Comparison of ENCODE assay signal across 1 cellular context in the genomic region with DNA sequence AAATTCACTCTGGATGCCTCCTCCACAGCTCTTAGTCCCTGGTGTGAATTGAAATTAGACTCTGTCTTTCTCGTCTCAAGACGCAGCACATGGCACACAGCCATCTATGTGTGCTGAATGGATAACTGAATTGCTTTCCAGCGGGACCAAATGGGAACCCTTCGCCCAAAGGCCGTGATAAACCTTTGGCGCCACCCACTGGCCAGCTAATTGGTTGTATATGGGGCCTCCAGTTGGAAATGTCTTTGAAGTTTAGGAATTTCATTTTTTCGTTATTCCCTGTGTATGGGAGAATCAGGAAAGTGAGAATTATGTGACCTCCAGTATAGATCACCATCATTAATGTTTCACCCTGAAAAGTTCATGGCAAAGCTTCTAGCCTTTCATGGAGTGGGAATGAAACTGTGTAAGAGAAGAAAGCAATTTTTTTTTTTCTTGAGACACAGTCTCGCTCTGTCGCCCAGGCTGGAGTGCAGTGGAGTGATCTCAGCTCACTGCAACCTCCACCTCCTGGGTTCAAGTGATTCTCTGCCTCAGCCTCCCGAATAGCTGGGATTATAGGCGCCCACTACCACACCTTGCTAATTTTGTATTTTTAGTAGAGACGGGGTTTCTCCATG.
TF ChIP-seq lines count a peak whose summit lies in the region.

No MANE protein-coding gene starts in this region.

TF ChIP-seq in GM12878, 131 proteins besides CTCF, POLR2A, EP300 and RAD21 (continued from another document):
- TF ChIP-seq, protein P1, sequence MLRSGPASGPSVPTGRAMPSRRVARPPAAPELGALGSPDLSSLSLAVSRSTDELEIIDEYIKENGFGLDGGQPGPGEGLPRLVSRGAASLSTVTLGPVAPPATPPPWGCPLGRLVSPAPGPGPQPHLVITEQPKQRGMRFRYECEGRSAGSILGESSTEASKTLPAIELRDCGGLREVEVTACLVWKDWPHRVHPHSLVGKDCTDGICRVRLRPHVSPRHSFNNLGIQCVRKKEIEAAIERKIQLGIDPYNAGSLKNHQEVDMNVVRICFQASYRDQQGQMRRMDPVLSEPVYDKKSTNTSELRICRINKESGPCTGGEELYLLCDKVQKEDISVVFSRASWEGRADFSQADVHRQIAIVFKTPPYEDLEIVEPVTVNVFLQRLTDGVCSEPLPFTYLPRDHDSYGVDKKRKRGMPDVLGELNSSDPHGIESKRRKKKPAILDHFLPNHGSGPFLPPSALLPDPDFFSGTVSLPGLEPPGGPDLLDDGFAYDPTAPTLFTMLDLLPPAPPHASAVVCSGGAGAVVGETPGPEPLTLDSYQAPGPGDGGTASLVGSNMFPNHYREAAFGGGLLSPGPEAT (IDR thresholded peaks at IDR 0.05; ENCODE audit: low read depth), result no peak
- no peak for TF ChIP-seq FOXK2 (IDR thresholded peaks at IDR 0.05)
- TF ChIP-seq ETV6 (conservative IDR thresholded peaks at IDR 0.05 in 1 of 2, IDR thresholded peaks at IDR 0.05 in 1 of 2; ENCODE audit: borderline replicate concordance in 1 of 2, low read depth in 1 of 2), result no peak
- no peak for TF ChIP-seq SUZ12 (IDR thresholded peaks at IDR 0.05; ENCODE audit: unreplicated experiment)
- TF ChIP-seq MEF2B (IDR thresholded peaks at IDR 0.05; ENCODE audit: partially characterized antibody, poor library complexity, severe bottlenecking), result no peak
- no peak for TF ChIP-seq RBBP5 (conservative IDR thresholded peaks at IDR 0.05)
- TF ChIP-seq TCF3 (IDR thresholded peaks at IDR 0.05; ENCODE audit: borderline replicate concordance, insufficient read depth, low read depth, low read length), result no peak
- TF ChIP-seq GATAD2B (conservative IDR thresholded peaks at IDR 0.05; ENCODE audit: low read depth), result no peak
- TF ChIP-seq KLF5 (IDR thresholded peaks at IDR 0.05; ENCODE audit: partially characterized antibody), result no peak
